In genomic region chr6:30548375-30548774, GRCh38 we compare ENCODE assay signal across 21 cellular contexts. TPM values are rescaled to one million over a fixed set of nuclear protein-coding genes. Genes with fewer than 3 reads are reported as not detected.
DNase-seq lines count a peak whose midpoint lies in the region; ATAC-seq, FAIRE-seq and TF ChIP-seq lines count a peak whose summit lies in the region.
"Had no signal": no experiment of that assay in that cellular context is flagged by ENCODE, and none has a peak within 500 bp of the region (broad histone marks: within the 10 kb centered on the region; RNA-seq: fewer than 3 reads in every experiment).

No MANE protein-coding gene starts in this region.

- no peak for TF ChIP-seq CTCF in CD4-positive, alpha-beta T cell (IDR thresholded peaks at IDR 0.05)
- TF ChIP-seq CTCF in IMR-90 (conservative IDR thresholded peaks at IDR 0.05; ENCODE audit: low read depth, low read length), result no peak
- no peak for TF ChIP-seq CTCF in K562 (IDR thresholded peaks at IDR 0.05 in 2 of 3, conservative IDR thresholded peaks at IDR 0.05 in 1 of 3; ENCODE audit: insufficient read depth in 2 of 3, low read depth in 1 of 3, low read length in 3 of 3)

- H4K8ac ChIP-seq in IMR-90 (ENCODE audit: low read depth in 2 of 2, low read length in 2 of 2), result no peak overlapping the region

- H3K9me1 ChIP-seq in IMR-90 (ENCODE audit: insufficient read depth, low read length) (no peaks in the 10 kb centered on the region), K562 (ENCODE audit: control insufficient read depth, insufficient read depth, low read length) (no peaks in the 10 kb centered on the region)

- H3K4me1 ChIP-seq in IMR-90 (ENCODE audit: control insufficient read depth, insufficient read depth, low read length), result no peaks in the 10 kb centered on the region
- H3K4me1 ChIP-seq in K562 (replicated peaks in 1 of 2; ENCODE audit: control insufficient read depth in 2 of 2, insufficient read depth in 2 of 2, low read length in 2 of 2), result peaks cover 0 to 3% of the 10 kb centered on the region in 2 experiments; a peak in 1 of 5 replicates
- H3K4me1 ChIP-seq: pancreas had no signal

- H2BK15ac ChIP-seq in IMR-90 (ENCODE audit: low read depth, low read length), result no peak overlapping the region

- H3K36me3 Mint-ChIP-seq in CD4-positive, alpha-beta T cell (ENCODE audit: low read depth), result peaks cover 68% of the 10 kb centered on the region
- peaks cover 86% of the 10 kb centered on the region for H3K36me3 Mint-ChIP-seq in activated T-helper 17 cell treated with anti-CD3 and anti-CD28 coated beads, Interleukin-2, amount 50 U/mL, for 72 hours (ENCODE audit: low read depth)
- peaks cover 60% of the 10 kb centered on the region for H3K36me3 Mint-ChIP-seq in activated T-cell treated with anti-CD3 and anti-CD28 coated beads, Interleukin-2, amount 50 U/mL, for 4 hours (ENCODE audit: insufficient read depth)

- FAIRE-seq in K562 (lab: Jason Lieb, UNC), result no peak
- FAIRE-seq: GM12892, HTR-8/SVneo, islet of Langerhans, pancreas, TTC549 had no signal

- H3K56ac ChIP-seq in IMR-90 (ENCODE audit: extremely low read depth, insufficient read depth, low read length), result no peak overlapping the region

- H4K20me1 ChIP-seq in IMR-90 (ENCODE audit: insufficient read depth, low read length) (no peaks in the 10 kb centered on the region; the same call in 1 of the 2 replicates), K562 (replicated peaks; ENCODE audit: control insufficient read depth, insufficient read depth, low read length) (no peaks in the 10 kb centered on the region)

- no peak overlapping the region for H4K91ac ChIP-seq in IMR-90 (ENCODE audit: insufficient read depth, low read depth, low read length)

- no peaks in the 10 kb centered on the region for H3K27me3 ChIP-seq in CD4-positive, alpha-beta T cell (ENCODE audit: control insufficient read depth, insufficient read depth, low read length)
- no peaks in the 10 kb centered on the region for H3K27me3 ChIP-seq in IMR-90 (ENCODE audit: control insufficient read depth, insufficient read depth, low read length)
- no peaks in the 10 kb centered on the region for H3K27me3 ChIP-seq in K562 (ENCODE audit: control insufficient read depth in 2 of 2, insufficient read depth in 2 of 2, low read length in 2 of 2)
- H3K27me3 ChIP-seq: dorsolateral prefrontal cortex, heart right ventricle, pancreas had no signal

- no peaks in the 10 kb centered on the region for H3K27me3 Mint-ChIP-seq in CD4-positive, alpha-beta T cell
- H3K27me3 Mint-ChIP-seq in activated T-helper 17 cell treated with anti-CD3 and anti-CD28 coated beads, Interleukin-2, amount 50 U/mL, for 72 hours, result no peaks in the 10 kb centered on the region
- H3K27me3 Mint-ChIP-seq in activated T-cell treated with anti-CD3 and anti-CD28 coated beads, Interleukin-2, amount 50 U/mL, for 4 hours (ENCODE audit: low read depth), result no peaks in the 10 kb centered on the region

- H3K79me1 ChIP-seq in IMR-90 (ENCODE audit: low read depth in 1 of 2, low read length in 2 of 2), result peaks cover 0 to 22% of the 10 kb centered on the region in 2 experiments; a peak in 2 of 4 replicates

- no peak overlapping the region for H3K27ac Mint-ChIP-seq in CD4-positive, alpha-beta T cell
- no peak overlapping the region for H3K27ac Mint-ChIP-seq in activated T-helper 17 cell treated with anti-CD3 and anti-CD28 coated beads, Interleukin-2, amount 50 U/mL, for 72 hours

- CTCF ChIA-PET in CD4-positive, alpha-beta T cell (lab: Charles Lee), result interaction anchor here (1.0 kb wide), 1 partner anchor 65 kb away, joined by 3 read pairs; no protein-coding TSS in a partner anchor
- CTCF ChIA-PET in IMR-90 (lab: Yijun Ruan, JAX) (interaction anchor here (0.8 kb wide), 2 partner anchors 63 to 67 kb away, joined by 3 read pairs; no protein-coding TSS in a partner anchor), K562 (lab: Yijun Ruan, JAX; ENCODE audit: low intra/inter-chr PET ratio) (no interaction called here)

- H3K14ac ChIP-seq in IMR-90 (replicated peaks; ENCODE audit: low read depth, low read length), result no peak overlapping the region

- TF ChIP-seq POLR2A in IMR-90 (IDR thresholded peaks at IDR 0.05; ENCODE audit: low read depth, low read length), result no peak
- TF ChIP-seq POLR2A in K562 (conservative IDR thresholded peaks at IDR 0.05), result no peak

- H2BK5ac ChIP-seq in IMR-90 (ENCODE audit: low read depth, low read length, poor library complexity, severe bottlenecking), result no peak overlapping the region

- no peak overlapping the region for H3K4me2 ChIP-seq in IMR-90 (ENCODE audit: low read depth, low read length)
- no peak overlapping the region for H3K4me2 ChIP-seq in K562 (ENCODE audit: insufficient read depth, low read length)

- intact Hi-C loops in CD4-positive, alpha-beta T cell (cut with DNase I, micrococcal nuclease), result no loop called here
- intact Hi-C loops in IMR-90 (cut with micrococcal nuclease) (no loop called here), K562 (cut with micrococcal nuclease) (no loop called here)

- no peak overlapping the region for H2AK5ac ChIP-seq in IMR-90 (ENCODE audit: low read depth, low read length)

- H3K4me3 ChIP-seq in IMR-90 (ENCODE audit: insufficient read depth, low read depth, low read length), result no peak overlapping the region
- no peak overlapping the region for H3K4me3 ChIP-seq in K562
- H3K4me3 ChIP-seq: dorsolateral prefrontal cortex, heart right ventricle, lung, pancreas had no signal

- dilution Hi-C loops in IMR-90 (cut with HindIII; ENCODE audit: low sequenced_read_pairs, unreplicated experiment), result no loop called here

- H2BK20ac ChIP-seq in IMR-90 (ENCODE audit: low read depth, low read length), result no peak overlapping the region

- no peak overlapping the region for H2AFZ ChIP-seq in IMR-90 (replicated peaks; ENCODE audit: low read length, poor library complexity)
- H2AFZ ChIP-seq in K562 (ENCODE audit: low read depth, low read length), result no peak overlapping the region

- H3K9me3 ChIP-seq in CD4-positive, alpha-beta T cell (ENCODE audit: control insufficient read depth, low read length), result no peaks in the 10 kb centered on the region
- H3K9me3 ChIP-seq in IMR-90 (ENCODE audit: control insufficient read depth, insufficient read depth, low read length), result no peaks in the 10 kb centered on the region
- no peaks in the 10 kb centered on the region for H3K9me3 ChIP-seq in K562 (replicated peaks; ENCODE audit: control insufficient read depth, insufficient read depth, low read depth, low read length)
- H3K9me3 ChIP-seq: heart right ventricle, pancreas had no signal

- no peak for ATAC-seq in CD4-positive, alpha-beta T cell (ENCODE audit: poor library complexity)
- ATAC-seq in IMR-90 (ENCODE audit: low read depth) (peak; percentile 22; the same call in 1 of the 2 replicates), K562 (no peak)
- no peak for ATAC-seq in activated T-helper 17 cell treated with anti-CD3 and anti-CD28 coated beads, Interleukin-2, amount 50 U/mL, for 72 hours (replicated peaks)
- no peak for ATAC-seq in activated T-cell treated with anti-CD3 and anti-CD28 coated beads, Interleukin-2, amount 50 U/mL, for 4 hours
- ATAC-seq: heart right ventricle, pancreas had no signal

- peaks cover 54% of the 10 kb centered on the region for H3K36me3 ChIP-seq in IMR-90 (ENCODE audit: control insufficient read depth, insufficient read depth, low read length)
- peaks cover 85% of the 10 kb centered on the region for H3K36me3 ChIP-seq in K562 (ENCODE audit: control insufficient read depth, insufficient read depth, low read length)

- TF ChIP-seq EP300 in K562 (IDR thresholded peaks at IDR 0.05; ENCODE audit: low read length), result no peak

- H3K18ac ChIP-seq in IMR-90 (ENCODE audit: low read depth, low read length), result no peak overlapping the region

- H3K4me1 Mint-ChIP-seq in CD4-positive, alpha-beta T cell (ENCODE audit: low read depth), result peaks cover 15% of the 10 kb centered on the region
- peaks cover 29% of the 10 kb centered on the region for H3K4me1 Mint-ChIP-seq in activated T-helper 17 cell treated with anti-CD3 and anti-CD28 coated beads, Interleukin-2, amount 50 U/mL, for 72 hours
- peaks cover 14% of the 10 kb centered on the region for H3K4me1 Mint-ChIP-seq in activated T-cell treated with anti-CD3 and anti-CD28 coated beads, Interleukin-2, amount 50 U/mL, for 4 hours (ENCODE audit: low read depth)

- DNase-seq in CD4-positive, alpha-beta T cell, result no peak
- DNase-seq in IMR-90 (peak; percentile 65), K562 (ENCODE audit: extremely low read depth in 1 of 4, low spot score in 3 of 4) (no peak), kidney tubule cell (ENCODE audit: low spot score) (peak; percentile 83), Kasumi-1 (lab: John Stamatoyannopoulos, UW) (no peak), NCI-H774 (lab: John Stamatoyannopoulos, UW) (no peak)
- no peak for DNase-seq in activated T-cell treated with anti-CD3 and anti-CD28 coated beads, Interleukin-2, amount 50 U/mL, for 4 hours
- DNase-seq: activated CD4-positive, alpha-beta T cell treated with anti-CD3 and anti-CD28 coated beads, Interleukin-2, amount 50 U/mL, for 1 hour; activated T-cell treated with anti-CD3 and anti-CD28 coated beads, Interleukin-2, amount 50 U/mL, for 1 hour; dorsolateral prefrontal cortex; erythroblast; GDM1; heart right ventricle; NCI-H146; pancreas had no signal

- H3K4ac ChIP-seq in IMR-90 (ENCODE audit: low read depth, low read length), result no peak overlapping the region

- peak overlapping the region; percentile 12 for H3K4me3 Mint-ChIP-seq in CD4-positive, alpha-beta T cell
- no peak overlapping the region for H3K4me3 Mint-ChIP-seq in activated T-helper 17 cell treated with anti-CD3 and anti-CD28 coated beads, Interleukin-2, amount 50 U/mL, for 72 hours
- no peak overlapping the region for H3K4me3 Mint-ChIP-seq in activated T-cell treated with anti-CD3 and anti-CD28 coated beads, Interleukin-2, amount 50 U/mL, for 4 hours

- no peak for TF ChIP-seq RAD21 in IMR-90 (IDR thresholded peaks at IDR 0.05; ENCODE audit: low read length)
- TF ChIP-seq RAD21 in K562 (CRISPR knock-in tag; conservative IDR thresholded peaks at IDR 0.05 in 1 of 2, IDR thresholded peaks at IDR 0.05 in 1 of 2), result no peak

- peak overlapping the region; percentile 85 for H2AK9ac ChIP-seq in IMR-90 (replicated peaks; ENCODE audit: low read depth, low read length, poor library complexity)

- no peaks in the 10 kb centered on the region for H3K9me3 Mint-ChIP-seq in CD4-positive, alpha-beta T cell
- no peaks in the 10 kb centered on the region for H3K9me3 Mint-ChIP-seq in activated T-helper 17 cell treated with anti-CD3 and anti-CD28 coated beads, Interleukin-2, amount 50 U/mL, for 72 hours
- no peaks in the 10 kb centered on the region for H3K9me3 Mint-ChIP-seq in activated T-cell treated with anti-CD3 and anti-CD28 coated beads, Interleukin-2, amount 50 U/mL, for 4 hours

- H2BK120ac ChIP-seq in IMR-90 (ENCODE audit: low read depth, low read length), result no peak overlapping the region

- no peak overlapping the region for H3K27ac ChIP-seq in CD4-positive, alpha-beta T cell (ENCODE audit: low read depth, low read length)
- H3K27ac ChIP-seq in IMR-90 (ENCODE audit: insufficient read depth, low read length), result no peak overlapping the region
- H3K27ac ChIP-seq in K562 (ENCODE audit: extremely low read depth, low read depth, low read length), result no peak overlapping the region
- H3K27ac ChIP-seq: dorsolateral prefrontal cortex, heart right ventricle, pancreas had no signal

- POLR2A ChIA-PET in CD4-positive, alpha-beta T cell (lab: Charles Lee), result interaction anchor here (0.6 to 1.8 kb wide), 2 partner anchors 52 to 813 kb away, joined by 3 to 5 read pairs; no protein-coding TSS in a partner anchor
- POLR2A ChIA-PET in IMR-90 (lab: Charles Lee; ENCODE audit: unreplicated experiment) (interaction anchor here (0.6 kb wide), 1 partner anchor 47 kb away, joined by 3 read pairs; no protein-coding TSS in a partner anchor), K562 (lab: Yijun Ruan, JAX) (interaction anchor here (0.6 to 2.4 kb wide), 9 partner anchors 8 to 309 kb away, joined by 3 to 5 read pairs (median 3); partner anchors contain the start of gene ABCF1)

- H4K5ac ChIP-seq in IMR-90 (ENCODE audit: low read depth, low read length), result no peak overlapping the region

- 44% methylated on average over 2 of the region's 2 CpGs; no CpG with 5 or more reads in 1 of the 2 experiments for WGBS in IMR-90 (ENCODE audit: extremely low coverage in 2 of 2, insufficient read length in 1 of 2), 2 experiments
- 58% methylated on average over 2 of the region's 2 CpGs for WGBS in K562 (ENCODE audit: insufficient coverage, low coverage, missing lambda C conversion rate)

- H3K79me2 ChIP-seq in K562 (ENCODE audit: control insufficient read depth, insufficient read depth, low read length), result no peaks in the 10 kb centered on the region

- BruUV-seq in IMR-90 (replicated peaks; lab: Mats Ljungman, UMichigan) (no TSS peak), K562 (replicated peaks; lab: Mats Ljungman, UMichigan) (no TSS peak)

- H3K9ac ChIP-seq in IMR-90 (ENCODE audit: low read depth, low read length), result no peak overlapping the region
- H3K9ac ChIP-seq in K562 (ENCODE audit: insufficient read depth in 1 of 2, low read depth in 2 of 2, low read length in 2 of 2), result no peak overlapping the region

- no peak overlapping the region for H3K23ac ChIP-seq in IMR-90 (ENCODE audit: low read depth, low read length)

- in situ Hi-C loops in IMR-90 (cut with MboI; ENCODE audit: low sequenced_read_pairs), result no loop called here
- in situ Hi-C loops in K562 (cut with MboI), result no loop called here

RNA-seq across cellular contexts. Expression of gene GNL1, which starts 7.9 kb away (rescaled TPM):
- total RNA-seq in CD4-positive, alpha-beta T cell, result 100 to 1,000 TPM; 145 to 151 TPM
- total RNA-seq in IMR-90 (2012; rRNA removed) (33.9 and 40.5 TPM in 2 replicates), K562 (2014; rRNA removed) (51.6 and 92.3 TPM in 2 replicates), K562 (2014; rRNA removed; fragmentation: Illumina TruSeq; extraction: Trizol) (53.9 and 57.0 TPM in 2 replicates), K562 (2015; rRNA removed; fragmentation: Illumina TruSeq; extraction: Trizol) (53.1 and 58.0 TPM in 2 replicates), K562 (2021) (96.7 and 112 TPM in 2 replicates)
- polyA plus RNA-seq in IMR-90 (2012; rRNA removed) (43.7 and 44.0 TPM in 2 replicates), K562 (2011; rRNA removed) (59.6 and 77.7 TPM in 2 replicates), K562 (2014; fragmentation: Illumina TruSeq; extraction: Trizol) (70.6 and 95.1 TPM in 2 replicates), K562 (2014; fragmentation: Nextera tagmentation; extraction: Ambion mirVana) (1 to 10 TPM in 1 of 2 experiments, under 1 TPM in 1; 0.73 to 1.3 TPM), K562 (2014; rRNA removed) (59.5 and 72.0 TPM in 2 replicates)
- polyA plus RNA-seq in IMR-90 (2012; cell fraction: cytosol; rRNA removed), result 27.9 and 33.6 TPM in 2 replicates
- polyA plus RNA-seq in IMR-90 (2012; cell fraction: nucleus; rRNA removed; ENCODE audit: low replicate concordance), result 45.1 and 54.4 TPM in 2 replicates
- total RNA-seq in K562 (2011; cell fraction: chromatin; rRNA removed; ENCODE audit: low replicate concordance), result 62.6 and 77.3 TPM in 2 replicates
- 31.0 and 32.1 TPM in 2 replicates for total RNA-seq in K562 (2011; cell fraction: nucleolus; rRNA removed)
- total RNA-seq in K562 (2011; cell fraction: nucleoplasm; rRNA removed), result 44.9 and 68.0 TPM in 2 replicates
- 61.6 and 96.6 TPM in 2 replicates for polyA plus RNA-seq in K562 (2011; cell fraction: cytosol; rRNA removed)
- polyA plus RNA-seq in K562 (2011; cell fraction: nucleus; rRNA removed), result 44.0 and 65.8 TPM in 2 replicates
- polyA plus RNA-seq in K562 (2012), result 73.0 and 116 TPM in 2 replicates
- 26.6 and 37.0 TPM in 2 replicates for polyA minus RNA-seq in K562 (2011; rRNA and poly(A)+ RNA removed)
- polyA minus RNA-seq in K562 (2011; cell fraction: cytosol; rRNA and poly(A)+ RNA removed), result 32.7 and 40.8 TPM in 2 replicates
- polyA minus RNA-seq in K562 (2011; cell fraction: nucleus; rRNA and poly(A)+ RNA removed), result 14.4 and 18.4 TPM in 2 replicates
- 100 to 1,000 TPM; 102 to 117 TPM for total RNA-seq in activated T-helper 17 cell treated with anti-CD3 and anti-CD28 coated beads, Interleukin-2, amount 50 U/mL, for 72 hours
- total RNA-seq in activated T-cell treated with anti-CD3 and anti-CD28 coated beads, Interleukin-2, amount 50 U/mL, for 4 hours, result 100 to 1,000 TPM; 134 to 142 (median 138) TPM

RNA-seq across cellular contexts. Expression of gene PRR3, which starts 8.7 kb away (rescaled TPM):
- 10 to 100 TPM; 10.3 to 13.2 TPM for total RNA-seq in CD4-positive, alpha-beta T cell
- total RNA-seq in IMR-90 (2012; rRNA removed), result 7.2 TPM in 2 replicates
- polyA plus RNA-seq in IMR-90 (2012; rRNA removed), result 16.7 and 17.3 TPM in 2 replicates
- polyA plus RNA-seq in IMR-90 (2012; cell fraction: cytosol; rRNA removed), result 9.5 and 11.1 TPM in 2 replicates
- polyA plus RNA-seq in IMR-90 (2012; cell fraction: nucleus; rRNA removed; ENCODE audit: low replicate concordance), result 8.2 and 15.9 TPM in 2 replicates
- 30.7 and 40.4 TPM in 2 replicates for total RNA-seq in K562 (2011; cell fraction: chromatin; rRNA removed; ENCODE audit: low replicate concordance)
- total RNA-seq in K562 (2011; cell fraction: nucleolus; rRNA removed), result 17.5 and 18.5 TPM in 2 replicates
- total RNA-seq in K562 (2011; cell fraction: nucleoplasm; rRNA removed), result 28.0 and 48.3 TPM in 2 replicates
- total RNA-seq in K562 (2014; rRNA removed), result 25.3 and 27.7 TPM in 2 replicates
- total RNA-seq in K562 (2014; rRNA removed; fragmentation: Illumina TruSeq; extraction: Trizol), result 22.5 and 23.5 TPM in 2 replicates
- total RNA-seq in K562 (2015; rRNA removed; fragmentation: Illumina TruSeq; extraction: Trizol), result 31.9 and 33.6 TPM in 2 replicates
- 28.8 and 31.4 TPM in 2 replicates for total RNA-seq in K562 (2021)
- 38.6 and 44.3 TPM in 2 replicates for polyA plus RNA-seq in K562 (2011; rRNA removed)
- polyA plus RNA-seq in K562 (2011; cell fraction: cytosol; rRNA removed), result 57.5 and 64.8 TPM in 2 replicates
- 41.6 and 45.0 TPM in 2 replicates for polyA plus RNA-seq in K562 (2011; cell fraction: nucleus; rRNA removed)
- polyA plus RNA-seq in K562 (2012), result 19.5 and 24.7 TPM in 2 replicates
- polyA plus RNA-seq in K562 (2014; fragmentation: Illumina TruSeq; extraction: Trizol), result 52.2 and 59.6 TPM in 2 replicates
- 10 to 100 TPM; 23.9 to 26.6 TPM for polyA plus RNA-seq in K562 (2014; fragmentation: Nextera tagmentation; extraction: Ambion mirVana)
- polyA plus RNA-seq in K562 (2014; rRNA removed), result 34.6 and 38.0 TPM in 2 replicates
- polyA minus RNA-seq in K562 (2011; rRNA and poly(A)+ RNA removed), result 46.0 and 47.8 TPM in 2 replicates
- 13.3 and 18.6 TPM in 2 replicates for polyA minus RNA-seq in K562 (2011; cell fraction: cytosol; rRNA and poly(A)+ RNA removed)
- 12.8 and 21.0 TPM in 2 replicates for polyA minus RNA-seq in K562 (2011; cell fraction: nucleus; rRNA and poly(A)+ RNA removed)
- total RNA-seq in activated T-helper 17 cell treated with anti-CD3 and anti-CD28 coated beads, Interleukin-2, amount 50 U/mL, for 72 hours, result 10 to 100 TPM; 22.1 to 23.1 TPM
- total RNA-seq in activated T-cell treated with anti-CD3 and anti-CD28 coated beads, Interleukin-2, amount 50 U/mL, for 4 hours, result 10 to 100 TPM; 41.3 to 49.3 (median 43.8) TPM

RNA-seq across cellular contexts. Expression of gene ABCF1, which starts 22.9 kb away (rescaled TPM):
- 10 to 100 TPM; 86.1 to 88.0 TPM for total RNA-seq in CD4-positive, alpha-beta T cell
- 47.5 and 48.6 TPM in 2 replicates for total RNA-seq in IMR-90 (2012; rRNA removed)
- 35.8 and 39.1 TPM in 2 replicates for polyA plus RNA-seq in IMR-90 (2012; rRNA removed)
- 29.2 and 30.4 TPM in 2 replicates for polyA plus RNA-seq in IMR-90 (2012; cell fraction: cytosol; rRNA removed)
- 48.3 and 57.9 TPM in 2 replicates for polyA plus RNA-seq in IMR-90 (2012; cell fraction: nucleus; rRNA removed; ENCODE audit: low replicate concordance)
- 106 and 144 TPM in 2 replicates for total RNA-seq in K562 (2011; cell fraction: chromatin; rRNA removed; ENCODE audit: low replicate concordance)
- 68.8 and 74.0 TPM in 2 replicates for total RNA-seq in K562 (2011; cell fraction: nucleolus; rRNA removed)
- 67.5 and 78.2 TPM in 2 replicates for total RNA-seq in K562 (2011; cell fraction: nucleoplasm; rRNA removed)
- 149 and 166 TPM in 2 replicates for total RNA-seq in K562 (2014; rRNA removed)
- total RNA-seq in K562 (2014; rRNA removed; fragmentation: Illumina TruSeq; extraction: Trizol), result 102 and 114 TPM in 2 replicates
- total RNA-seq in K562 (2015; rRNA removed; fragmentation: Illumina TruSeq; extraction: Trizol), result 137 and 138 TPM in 2 replicates
- 120 and 138 TPM in 2 replicates for total RNA-seq in K562 (2021)
- polyA plus RNA-seq in K562 (2011; rRNA removed), result 47.4 and 53.0 TPM in 2 replicates
- 55.5 and 68.2 TPM in 2 replicates for polyA plus RNA-seq in K562 (2011; cell fraction: cytosol; rRNA removed)
- polyA plus RNA-seq in K562 (2011; cell fraction: nucleus; rRNA removed), result 107 and 119 TPM in 2 replicates
- polyA plus RNA-seq in K562 (2012), result 94.3 and 135 TPM in 2 replicates
- polyA plus RNA-seq in K562 (2014; fragmentation: Illumina TruSeq; extraction: Trizol), result 193 and 194 TPM in 2 replicates
- 10 to 100 TPM; 41.6 to 43.5 TPM for polyA plus RNA-seq in K562 (2014; fragmentation: Nextera tagmentation; extraction: Ambion mirVana)
- polyA plus RNA-seq in K562 (2014; rRNA removed), result 91.6 and 95.4 TPM in 2 replicates
- polyA minus RNA-seq in K562 (2011; rRNA and poly(A)+ RNA removed), result 64.1 and 88.2 TPM in 2 replicates
- 70.7 and 87.6 TPM in 2 replicates for polyA minus RNA-seq in K562 (2011; cell fraction: cytosol; rRNA and poly(A)+ RNA removed)
- polyA minus RNA-seq in K562 (2011; cell fraction: nucleus; rRNA and poly(A)+ RNA removed), result 30.8 and 44.9 TPM in 2 replicates
- 10 to 100 TPM; 65.0 to 98.2 TPM for total RNA-seq in activated T-helper 17 cell treated with anti-CD3 and anti-CD28 coated beads, Interleukin-2, amount 50 U/mL, for 72 hours
- 100 to 1,000 TPM; 167 to 181 (median 181) TPM for total RNA-seq in activated T-cell treated with anti-CD3 and anti-CD28 coated beads, Interleukin-2, amount 50 U/mL, for 4 hours

RNA-seq across cellular contexts. Expression of gene HLA-E, which starts 59.1 kb away (rescaled TPM):
- 1,000 to 10,000 TPM; 1,136 to 1,173 TPM for total RNA-seq in CD4-positive, alpha-beta T cell
- total RNA-seq in IMR-90 (2012; rRNA removed), result 84.8 and 85.8 TPM in 2 replicates
- 83.6 and 91.4 TPM in 2 replicates for polyA plus RNA-seq in IMR-90 (2012; rRNA removed)
- 104 and 106 TPM in 2 replicates for polyA plus RNA-seq in IMR-90 (2012; cell fraction: cytosol; rRNA removed)
- polyA plus RNA-seq in IMR-90 (2012; cell fraction: nucleus; rRNA removed; ENCODE audit: low replicate concordance), result 84.7 and 103 TPM in 2 replicates
- total RNA-seq in K562 (2011; cell fraction: chromatin; rRNA removed; ENCODE audit: low replicate concordance), result 20.8 and 41.1 TPM in 2 replicates
- total RNA-seq in K562 (2011; cell fraction: nucleolus; rRNA removed), result 40.4 and 50.9 TPM in 2 replicates
- 37.3 and 46.7 TPM in 2 replicates for total RNA-seq in K562 (2011; cell fraction: nucleoplasm; rRNA removed)
- total RNA-seq in K562 (2014; rRNA removed), result 39.9 and 45.5 TPM in 2 replicates
- total RNA-seq in K562 (2014; rRNA removed; fragmentation: Illumina TruSeq; extraction: Trizol), result 14.8 and 15.0 TPM in 2 replicates
- 25.0 and 25.8 TPM in 2 replicates for total RNA-seq in K562 (2015; rRNA removed; fragmentation: Illumina TruSeq; extraction: Trizol)
- total RNA-seq in K562 (2021), result 31.0 and 38.0 TPM in 2 replicates
- 27.2 and 28.8 TPM in 2 replicates for polyA plus RNA-seq in K562 (2011; rRNA removed)
- polyA plus RNA-seq in K562 (2011; cell fraction: cytosol; rRNA removed), result 27.0 and 45.7 TPM in 2 replicates
- polyA plus RNA-seq in K562 (2011; cell fraction: nucleus; rRNA removed), result 20.5 and 32.8 TPM in 2 replicates
- 27.8 and 82.4 TPM in 2 replicates for polyA plus RNA-seq in K562 (2012)
- polyA plus RNA-seq in K562 (2014; fragmentation: Illumina TruSeq; extraction: Trizol), result 26.8 and 37.5 TPM in 2 replicates
- 1 to 10 TPM; 3.2 to 4.0 TPM for polyA plus RNA-seq in K562 (2014; fragmentation: Nextera tagmentation; extraction: Ambion mirVana)
- 38.4 and 38.9 TPM in 2 replicates for polyA plus RNA-seq in K562 (2014; rRNA removed)
- 17.5 and 21.1 TPM in 2 replicates for polyA minus RNA-seq in K562 (2011; rRNA and poly(A)+ RNA removed)
- 16.8 and 17.8 TPM in 2 replicates for polyA minus RNA-seq in K562 (2011; cell fraction: cytosol; rRNA and poly(A)+ RNA removed)
- polyA minus RNA-seq in K562 (2011; cell fraction: nucleus; rRNA and poly(A)+ RNA removed), result 13.8 and 14.3 TPM in 2 replicates
- 100 to 1,000 TPM; 362 to 675 TPM for total RNA-seq in activated T-helper 17 cell treated with anti-CD3 and anti-CD28 coated beads, Interleukin-2, amount 50 U/mL, for 72 hours
- total RNA-seq in activated T-cell treated with anti-CD3 and anti-CD28 coated beads, Interleukin-2, amount 50 U/mL, for 4 hours, result 1,000 to 10,000 TPM in 1 of 3 donors, 100 to 1,000 TPM in 2; 695 to 1,026 (median 934) TPM

Comparison
In these comparisons a context has a peak if more than half of its experiments do, and no peak if none do; other contexts are left out.
1. DNase-seq: peak in IMR-90 (single experiment) and kidney tubule cell (single experiment); none in CD4-positive, alpha-beta T cell (0 of 10), K562 (0 of 4), Kasumi-1 (0 of 2), activated T-cell treated with anti-CD3 and anti-CD28 coated beads, Interleukin-2, amount 50 U/mL, for 4 hours (single experiment) and NCI-H774 (single experiment).